Comparison of ENCODE assay signal across 8 cellular contexts in the genomic region with DNA sequence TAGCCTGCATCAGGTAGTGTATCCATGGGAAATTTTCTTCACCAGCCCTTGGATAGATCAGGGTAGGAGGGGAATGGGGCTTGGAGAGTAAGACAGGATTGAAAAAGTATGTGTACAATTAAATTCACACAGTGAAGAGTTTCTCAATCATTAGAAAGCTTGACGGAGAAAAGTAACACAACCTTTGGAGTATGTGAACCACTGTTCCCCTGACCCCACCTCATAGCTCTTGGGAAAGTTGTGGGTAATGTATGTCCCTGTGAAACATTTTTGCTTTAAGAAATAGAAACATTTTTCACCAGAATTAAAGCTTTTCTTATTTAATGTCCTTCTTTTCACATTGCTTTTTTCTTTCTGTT. TPM values are rescaled to one million over a fixed set of nuclear protein-coding genes. Genes with fewer than 3 reads are reported as not detected.
A peak's percentile ranks its signal among the peaks of the same experiment; 100 is the strongest.
DNase-seq lines count a peak whose midpoint lies in the region; ATAC-seq, FAIRE-seq and TF ChIP-seq lines count a peak whose summit lies in the region.

No MANE protein-coding gene starts in this region.

- POLR2A ChIA-PET in PC-3 (lab: Charles Lee; ENCODE audit: unreplicated experiment) = no interaction called here
- POLR2A ChIA-PET in HepG2 (lab: Yijun Ruan, JAX) = interaction anchor here (0.6 kb wide), 2 partner anchors 12 to 14 kb away, joined by 3 to 4 read pairs; no protein-coding TSS in a partner anchor

- BruUV-seq in PC-3 (replicated peaks; lab: Mats Ljungman, UMichigan) = no TSS peak
- BruUV-seq in HepG2 (replicated peaks; lab: Mats Ljungman, UMichigan) = no TSS peak

- ATAC-seq in GM21367 (IDR thresholded peaks at IDR 0.05; ENCODE audit: unreplicated experiment) (peak; percentile 14), PC-3 (no peak), HepG2 (peak; percentile 31; the same call in 2 of the 3 replicates)

- H3K9ac ChIP-seq in BLaER1 treated with 17β-estradiol and CSF1 and Interleukin-3, amounts not matched to agents 10 nM and 100 nM = peak overlapping the region in 8 of 11 experiments; percentile 37 to 79 (median 74); a peak in 13 of 22 replicates
- H3K9ac ChIP-seq in PC-3 (ENCODE audit: low read length) = no peak overlapping the region
- no peak overlapping the region for H3K9ac ChIP-seq in HepG2 (ENCODE audit: insufficient read depth, low read depth, low read length)

- H4K20me1 ChIP-seq in BLaER1 treated with 17β-estradiol and CSF1 and Interleukin-3, amounts not matched to agents 10 nM and 100 nM = no peaks in the 10 kb centered on the region
- H4K20me1 ChIP-seq in PC-3 (ENCODE audit: low read length) = no peaks in the 10 kb centered on the region
- no peaks in the 10 kb centered on the region for H4K20me1 ChIP-seq in HepG2 (ENCODE audit: insufficient read depth, low read length)

- in situ Hi-C loops in HepG2 (cut with HindIII; ENCODE audit: extremely low pct_ligation_motif_present, low pct_unique_long_range_greater_than_20kb) = no loop called here

- TF ChIP-seq EP300 in HepG2 (IDR thresholded peaks at IDR 0.05; ENCODE audit: low read depth in 2 of 2, low read length in 2 of 2) (no peak), HepG2 (CRISPR knock-in tag; IDR thresholded peaks at IDR 0.05; ENCODE audit: borderline replicate concordance) (no peak)

- peaks cover 0 to 73% (median 26%) of the 10 kb centered on the region in 10 experiments; a peak in 18 of 20 replicates for H3K4me1 ChIP-seq in BLaER1 treated with 17β-estradiol and CSF1 and Interleukin-3, amounts not matched to agents 10 nM and 100 nM
- H3K4me1 ChIP-seq in PC-3 (ENCODE audit: insufficient read depth, low read length) (no peaks in the 10 kb centered on the region), HepG2 (ENCODE audit: insufficient read depth, low read length) (peaks cover 13% of the 10 kb centered on the region)

- DNase-seq in PC-3 = no peak
- no peak for DNase-seq in HepG2 (ENCODE audit: low spot score)
- DNase-seq in HUDEP-2 (lab: John Stamatoyannopoulos, UW; ENCODE audit: unreplicated experiment in 76 of 76) = no peak
- DNase-seq in activated effector memory CD4-positive, alpha-beta T cell treated with Interleukin-2 at 50 U/mL for 16 hours = no peak
- no peak for DNase-seq in GM19238 (ENCODE audit: insufficient read length, low spot score)
- no peak for DNase-seq in MV-4-11 (lab: John Stamatoyannopoulos, UW)

- H3F3A ChIP-seq in PC-3 (ENCODE audit: low read length, unreplicated experiment) = no peaks in the 10 kb centered on the region

- no peak for TF ChIP-seq POLR2A in HepG2 (IDR thresholded peaks at IDR 0.05; ENCODE audit: insufficient read depth in 1 of 2, low read depth in 2 of 2, low read length in 2 of 2)

- H3K9me3 ChIP-seq in BLaER1 treated with 17β-estradiol and CSF1 and Interleukin-3, amounts not matched to agents 10 nM and 100 nM (replicated peaks in 1 of 11) = peaks cover 10 to 50% (median 20%) of the 10 kb centered on the region in 11 experiments
- no peaks in the 10 kb centered on the region for H3K9me3 ChIP-seq in PC-3 (ENCODE audit: low read length)
- H3K9me3 ChIP-seq in HepG2 (ENCODE audit: low read length) = no peaks in the 10 kb centered on the region

- TF ChIP-seq RAD21 in HepG2 (CRISPR knock-in tag; IDR thresholded peaks at IDR 0.05) = no peak

- CTCF ChIA-PET in PC-3 (lab: Charles Lee) = no interaction called here
- CTCF ChIA-PET in HepG2 (lab: Yijun Ruan, JAX; ENCODE audit: low intra/inter-chr PET ratio, low total read pairs) = no interaction called here

- no peak for TF ChIP-seq CTCF in PC-3 (conservative IDR thresholded peaks at IDR 0.05; ENCODE audit: low read depth, low read length)
- TF ChIP-seq CTCF in HepG2 (CRISPR knock-in tag; IDR thresholded peaks at IDR 0.05) = no peak

- H3K79me2 ChIP-seq in PC-3 (ENCODE audit: low read length) (no peaks in the 10 kb centered on the region), HepG2 (ENCODE audit: insufficient read depth, low read length) (no peaks in the 10 kb centered on the region)

- H3K27me3 ChIP-seq in BLaER1 treated with 17β-estradiol and CSF1 and Interleukin-3, amounts not matched to agents 10 nM and 100 nM = no peaks in the 10 kb centered on the region
- H3K27me3 ChIP-seq in PC-3 (ENCODE audit: low read length) (no peaks in the 10 kb centered on the region), HepG2 (ENCODE audit: control insufficient read depth in 1 of 2, insufficient read depth in 2 of 2, low read length in 2 of 2) (no peaks in the 10 kb centered on the region)

- peaks cover 0 to 59% (median 0%) of the 10 kb centered on the region in 11 experiments; a peak in 11 of 22 replicates for H3K36me3 ChIP-seq in BLaER1 treated with 17β-estradiol and CSF1 and Interleukin-3, amounts not matched to agents 10 nM and 100 nM
- H3K36me3 ChIP-seq in PC-3 (ENCODE audit: low read depth, low read length) = no peaks in the 10 kb centered on the region
- H3K36me3 ChIP-seq in HepG2 (replicated peaks in 1 of 2; ENCODE audit: control insufficient read depth in 1 of 2, insufficient read depth in 2 of 2, low read length in 2 of 2) = no peaks in the 10 kb centered on the region

- no peak overlapping the region for H2AFZ ChIP-seq in PC-3 (ENCODE audit: low read length)
- H2AFZ ChIP-seq in HepG2 (ENCODE audit: low read length) = no peak overlapping the region

- no peak for FAIRE-seq in HepG2 (lab: Jason Lieb, UNC)

- peak overlapping the region; percentile 52 to 88 (median 73); a peak in 19 of 22 replicates for H3K27ac ChIP-seq in BLaER1 treated with 17β-estradiol and CSF1 and Interleukin-3, amounts not matched to agents 10 nM and 100 nM
- no peak overlapping the region for H3K27ac ChIP-seq in PC-3 (ENCODE audit: low read length)
- no peak overlapping the region for H3K27ac ChIP-seq in HepG2 (ENCODE audit: extremely low read length, insufficient read depth, low read length)

- H3K4me2 ChIP-seq in BLaER1 treated with 17β-estradiol and CSF1 and Interleukin-3, amounts not matched to agents 10 nM and 100 nM = peak overlapping the region; percentile 42 to 99 (median 63)
- H3K4me2 ChIP-seq in PC-3 (ENCODE audit: low read length) = peak overlapping the region; percentile 45
- peak overlapping the region; percentile 41 for H3K4me2 ChIP-seq in HepG2 (ENCODE audit: low read depth, low read length)

- no peaks in the 10 kb centered on the region for H3K9me2 ChIP-seq in PC-3 (replicated peaks; ENCODE audit: low read length)

- WGBS in HepG2 (ENCODE audit: low lambda C conversion rate) = 8% methylated on average over 1 of the region's 1 CpG

- intact Hi-C loops in PC-3 (cut with micrococcal nuclease) (no loop called here), HepG2 (cut with micrococcal nuclease; ENCODE audit: unreplicated experiment) (no loop called here)

- peak overlapping the region in 7 of 10 experiments; percentile 40 to 66 (median 54); a peak in 11 of 20 replicates for H3K4me3 ChIP-seq in BLaER1 treated with 17β-estradiol and CSF1 and Interleukin-3, amounts not matched to agents 10 nM and 100 nM
- H3K4me3 ChIP-seq in PC-3 (ENCODE audit: low read length) (no peak overlapping the region), HepG2 (replicated peaks in 1 of 3; ENCODE audit: insufficient read depth in 1 of 3, low read depth in 2 of 3, low read length in 3 of 3) (no peak overlapping the region)

RNA-seq across cellular contexts. Expression of gene CASP1, which starts 0.3 kb away (rescaled TPM):
- total RNA-seq in PC-3 (2014; rRNA removed) (0.33 TPM in 1 of 2 replicates, not detected in the other), HepG2 (2016; rRNA removed; fragmentation: Illumina TruSeq; extraction: Trizol) (5.2 and 6.6 TPM in 2 replicates)
- total RNA-seq in HepG2 (2016; cell fraction: cytosol; rRNA removed; fragmentation: Illumina TruSeq; extraction: Trizol; ENCODE audit: low read depth) = 0.91 and 1.4 TPM in 2 replicates
- 4.9 and 5.6 TPM in 2 replicates for total RNA-seq in HepG2 (2016; cell fraction: insoluble cytoplasmic fraction; rRNA removed; fragmentation: Illumina TruSeq; extraction: Trizol)
- total RNA-seq in HepG2 (2016; cell fraction: membrane; rRNA removed; fragmentation: Illumina TruSeq; extraction: Trizol) = 2.1 and 2.2 TPM in 2 replicates
- total RNA-seq in HepG2 (2016; cell fraction: nucleus; rRNA removed; fragmentation: Illumina TruSeq; extraction: Trizol) = 4.4 and 4.9 TPM in 2 replicates
- 0.34 and 0.85 TPM in 2 replicates for polyA plus RNA-seq in HepG2 (2011; rRNA removed)
- 0.20 and 0.54 TPM in 2 replicates for polyA plus RNA-seq in HepG2 (2011; cell fraction: cytosol; rRNA removed)
- polyA plus RNA-seq in HepG2 (2011; cell fraction: nucleus; rRNA removed) = 0.63 and 1.1 TPM in 2 replicates
- polyA plus RNA-seq in HepG2 (2012) = 0.98 and 1.3 TPM in 2 replicates
- polyA plus RNA-seq in HepG2 (2016; cell fraction: cytosol; fragmentation: Illumina TruSeq; extraction: Trizol; ENCODE audit: low read depth) = 1.5 and 1.8 TPM in 2 replicates
- 5.5 and 7.9 TPM in 2 replicates for polyA plus RNA-seq in HepG2 (2016; cell fraction: insoluble cytoplasmic fraction; fragmentation: Illumina TruSeq; extraction: Trizol; ENCODE audit: low read depth)
- polyA plus RNA-seq in HepG2 (2016; cell fraction: membrane; fragmentation: Illumina TruSeq; extraction: Trizol; ENCODE audit: low read depth) = 1.1 and 2.0 TPM in 2 replicates
- polyA plus RNA-seq in HepG2 (2016; cell fraction: nucleus; fragmentation: Illumina TruSeq; extraction: Trizol; ENCODE audit: insufficient read depth, low read depth) = 2.8 and 3.3 TPM in 2 replicates
- 10.0 TPM in 1 of 2 replicates, not detected in the other for polyA minus RNA-seq in HepG2 (2011; rRNA and poly(A)+ RNA removed; ENCODE audit: low replicate concordance)
- polyA minus RNA-seq in HepG2 (2011; cell fraction: cytosol; rRNA and poly(A)+ RNA removed) = 0.99 TPM in 1 of 2 replicates, not detected in the other
- polyA minus RNA-seq in HepG2 (2011; cell fraction: nucleus; rRNA and poly(A)+ RNA removed) = 0.90 and 2.1 TPM in 2 replicates

RNA-seq across cellular contexts. Expression of gene CARD16, which starts 9.9 kb away (rescaled TPM):
- not detected in 2 replicates for total RNA-seq in PC-3 (2014; rRNA removed)
- total RNA-seq in HepG2 (2016; rRNA removed; fragmentation: Illumina TruSeq; extraction: Trizol) = 0.53 TPM in 1 of 2 replicates, not detected in the other
- total RNA-seq in HepG2 (2016; cell fraction: cytosol; rRNA removed; fragmentation: Illumina TruSeq; extraction: Trizol; ENCODE audit: low read depth) = not detected in 2 replicates
- 0.39 and 0.45 TPM in 2 replicates for total RNA-seq in HepG2 (2016; cell fraction: insoluble cytoplasmic fraction; rRNA removed; fragmentation: Illumina TruSeq; extraction: Trizol)
- 0.62 TPM in 1 of 2 replicates, not detected in the other for total RNA-seq in HepG2 (2016; cell fraction: membrane; rRNA removed; fragmentation: Illumina TruSeq; extraction: Trizol)
- not detected in 2 replicates for total RNA-seq in HepG2 (2016; cell fraction: nucleus; rRNA removed; fragmentation: Illumina TruSeq; extraction: Trizol)
- 0.34 and 0.48 TPM in 2 replicates for polyA plus RNA-seq in HepG2 (2011; rRNA removed)
- 0.15 and 0.45 TPM in 2 replicates for polyA plus RNA-seq in HepG2 (2011; cell fraction: cytosol; rRNA removed)
- polyA plus RNA-seq in HepG2 (2011; cell fraction: nucleus; rRNA removed) = 0.48 TPM in 1 of 2 replicates, not detected in the other
- polyA plus RNA-seq in HepG2 (2012) = 0.55 and 0.89 TPM in 2 replicates
- polyA plus RNA-seq in HepG2 (2016; cell fraction: cytosol; fragmentation: Illumina TruSeq; extraction: Trizol; ENCODE audit: low read depth) = not detected in 2 replicates
- polyA plus RNA-seq in HepG2 (2016; cell fraction: insoluble cytoplasmic fraction; fragmentation: Illumina TruSeq; extraction: Trizol; ENCODE audit: low read depth) = 0.66 and 0.76 TPM in 2 replicates
- polyA plus RNA-seq in HepG2 (2016; cell fraction: membrane; fragmentation: Illumina TruSeq; extraction: Trizol; ENCODE audit: low read depth) = 0.37 TPM in 1 of 2 replicates, not detected in the other
- polyA plus RNA-seq in HepG2 (2016; cell fraction: nucleus; fragmentation: Illumina TruSeq; extraction: Trizol; ENCODE audit: insufficient read depth, low read depth) = not detected in 2 replicates
- polyA minus RNA-seq in HepG2 (2011; rRNA and poly(A)+ RNA removed; ENCODE audit: low replicate concordance) = 13.3 TPM in 1 of 2 replicates, not detected in the other
- polyA minus RNA-seq in HepG2 (2011; cell fraction: cytosol; rRNA and poly(A)+ RNA removed) = not detected in 2 replicates
- polyA minus RNA-seq in HepG2 (2011; cell fraction: nucleus; rRNA and poly(A)+ RNA removed) = not detected in 2 replicates

RNA-seq across cellular contexts. Expression of gene CASP5, which starts 12.3 kb away (rescaled TPM):
- total RNA-seq in PC-3 (2014; rRNA removed) = not detected in 2 replicates
- total RNA-seq in HepG2 (2016; rRNA removed; fragmentation: Illumina TruSeq; extraction: Trizol) = not detected in 2 replicates
- not detected in 2 replicates for total RNA-seq in HepG2 (2016; cell fraction: cytosol; rRNA removed; fragmentation: Illumina TruSeq; extraction: Trizol; ENCODE audit: low read depth)
- not detected in 2 replicates for total RNA-seq in HepG2 (2016; cell fraction: insoluble cytoplasmic fraction; rRNA removed; fragmentation: Illumina TruSeq; extraction: Trizol)
- total RNA-seq in HepG2 (2016; cell fraction: membrane; rRNA removed; fragmentation: Illumina TruSeq; extraction: Trizol) = not detected in 2 replicates
- total RNA-seq in HepG2 (2016; cell fraction: nucleus; rRNA removed; fragmentation: Illumina TruSeq; extraction: Trizol) = not detected in 2 replicates
- polyA plus RNA-seq in HepG2 (2011; rRNA removed) = not detected in 2 replicates
- polyA plus RNA-seq in HepG2 (2011; cell fraction: cytosol; rRNA removed) = not detected in 2 replicates
- polyA plus RNA-seq in HepG2 (2011; cell fraction: nucleus; rRNA removed) = not detected in 2 replicates
- polyA plus RNA-seq in HepG2 (2012) = not detected in 2 replicates
- polyA plus RNA-seq in HepG2 (2016; cell fraction: cytosol; fragmentation: Illumina TruSeq; extraction: Trizol; ENCODE audit: low read depth) = not detected in 2 replicates
- not detected in 2 replicates for polyA plus RNA-seq in HepG2 (2016; cell fraction: insoluble cytoplasmic fraction; fragmentation: Illumina TruSeq; extraction: Trizol; ENCODE audit: low read depth)
- not detected in 2 replicates for polyA plus RNA-seq in HepG2 (2016; cell fraction: membrane; fragmentation: Illumina TruSeq; extraction: Trizol; ENCODE audit: low read depth)
- not detected in 2 replicates for polyA plus RNA-seq in HepG2 (2016; cell fraction: nucleus; fragmentation: Illumina TruSeq; extraction: Trizol; ENCODE audit: insufficient read depth, low read depth)
- not detected in 2 replicates for polyA minus RNA-seq in HepG2 (2011; rRNA and poly(A)+ RNA removed; ENCODE audit: low replicate concordance)
- not detected in 2 replicates for polyA minus RNA-seq in HepG2 (2011; cell fraction: cytosol; rRNA and poly(A)+ RNA removed)
- not detected in 2 replicates for polyA minus RNA-seq in HepG2 (2011; cell fraction: nucleus; rRNA and poly(A)+ RNA removed)

Comparison
In these comparisons a context has a peak if more than half of its experiments do, and no peak if none do; other contexts are left out.
1. H3K27ac ChIP-seq: peak in BLaER1 treated with 17β-estradiol and CSF1 and Interleukin-3, amounts not matched to agents 10 nM and 100 nM (11 of 11); none in PC-3 (single experiment) and HepG2 (single experiment).
2. H3K4me3 ChIP-seq: peak in BLaER1 treated with 17β-estradiol and CSF1 and Interleukin-3, amounts not matched to agents 10 nM and 100 nM (7 of 10); none in PC-3 (single experiment) and HepG2 (0 of 3).
3. H3K9ac ChIP-seq: peak in BLaER1 treated with 17β-estradiol and CSF1 and Interleukin-3, amounts not matched to agents 10 nM and 100 nM (8 of 11); none in PC-3 (single experiment) and HepG2 (single experiment).
4. Peak in every context shown above with its lines, with median percentiles within 50 percentile points of each other: H3K4me2 ChIP-seq.